13 cellular contexts compared by ENCODE assay signal in the genomic region with DNA sequence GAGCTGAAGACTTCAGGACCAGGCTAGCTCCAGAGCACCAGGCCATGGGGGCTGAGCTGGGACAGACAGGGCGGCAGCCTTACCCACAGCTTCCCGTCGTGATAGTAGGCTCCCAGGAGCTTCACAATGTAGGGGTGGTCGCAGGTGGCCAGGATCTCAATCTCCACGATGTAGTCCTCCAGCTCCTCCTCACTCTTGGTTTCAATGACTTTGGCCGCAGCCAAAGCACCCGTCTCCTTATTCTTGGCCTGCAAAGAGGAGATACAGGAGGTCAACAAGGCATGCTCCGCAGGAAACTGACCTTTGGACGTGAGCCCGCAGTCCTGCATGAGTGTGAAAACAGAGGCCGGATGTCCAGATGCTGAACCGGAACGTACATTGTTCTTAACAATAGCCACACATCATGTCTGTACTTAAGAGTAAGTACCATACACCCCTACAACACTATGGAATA. TPM values are rescaled to one million over a fixed set of nuclear protein-coding genes. Genes with fewer than 3 reads are reported as not detected.
DNase-seq lines count a peak whose midpoint lies in the region; ATAC-seq and TF ChIP-seq lines count a peak whose summit lies in the region.
"Had no signal": no experiment of that assay in that cellular context is flagged by ENCODE, and none has a peak within 500 bp of the region (broad histone marks: within the 10 kb centered on the region; RNA-seq: fewer than 3 reads in every experiment).

No MANE protein-coding gene starts in this region.

- no peak overlapping the region for H3K18ac ChIP-seq in H9 (ENCODE audit: insufficient read length, low read depth, low read length)

- peaks cover 62 to 78% (median 70%) of the 10 kb centered on the region in 11 experiments for H3K36me3 ChIP-seq in BLaER1 treated with 17β-estradiol and CSF1 and Interleukin-3, amounts not matched to agents 10 nM and 100 nM

- H3K27ac ChIP-seq in BLaER1 treated with 17β-estradiol and CSF1 and Interleukin-3, amounts not matched to agents 10 nM and 100 nM = peak overlapping the region; percentile 17 to 66 (median 39); a peak in 16 of 22 replicates
- H3K27ac ChIP-seq in H9 (ENCODE audit: insufficient read length, low read depth, low read length) = no peak overlapping the region

- H2BK20ac ChIP-seq in H9 (ENCODE audit: low read depth, low read length, poor library complexity, severe bottlenecking) = no peak overlapping the region

- no peak overlapping the region; the same call in 1 of the 2 replicates for H3K14ac ChIP-seq in H9 (ENCODE audit: insufficient read depth, low read length)

- no peak overlapping the region for H2AFZ ChIP-seq in H9 (ENCODE audit: low read length)

- DNase-seq in H9 = no peak
- peak; percentile 98 for DNase-seq in dermis blood vessel endothelial cell
- DNase-seq in naive thymus-derived CD8-positive, alpha-beta T cell = no peak
- DNase-seq in foreskin fibroblast = no peak
- no peak for DNase-seq in C1 segment of cervical spinal cord (lab: John Stamatoyannopoulos, UW)
- DNase-seq in NCI-H1092 treated with DMSO at 0.1 percent for 48 hours (lab: John Stamatoyannopoulos, UW) = no peak
- DNase-seq: mammary epithelial cell, NCI-H1417 treated with DMSO at 0.1 percent for 48 hours, NCI-H526, RPMI8226 had no signal

- no peak overlapping the region for H4K5ac ChIP-seq in H9 (ENCODE audit: insufficient read length, low read depth, low read length)

- no peak for ATAC-seq in naive thymus-derived CD8-positive, alpha-beta T cell
- no peak for ATAC-seq in GM19035 (IDR thresholded peaks at IDR 0.05; ENCODE audit: unreplicated experiment)

- no peak overlapping the region for H3K23ac ChIP-seq in H9 (ENCODE audit: insufficient read length, low read depth, low read length)

- peaks cover 0 to 5% (median 2%) of the 10 kb centered on the region in 3 experiments; a peak in 4 of 7 replicates for H3K36me3 Mint-ChIP-seq in H9 (ENCODE audit: insufficient read depth in 1 of 3, low read depth in 3 of 3)
- peaks cover 0 to 79% (median 13%) of the 10 kb centered on the region in 3 donors for H3K36me3 Mint-ChIP-seq in naive thymus-derived CD8-positive, alpha-beta T cell

- no peak overlapping the region for H2BK12ac ChIP-seq in H9 (ENCODE audit: insufficient read length, low read depth, low read length)

- H3K9me3 ChIP-seq in BLaER1 treated with 17β-estradiol and CSF1 and Interleukin-3, amounts not matched to agents 10 nM and 100 nM (replicated peaks in 1 of 11) = 0 out of 22 replicates have a peak, but pooled peaks cover 0 to 7% (median 0%) of the 10 kb centered on the region in 11 experiments
- H3K9me3 ChIP-seq in H9 (ENCODE audit: control insufficient read depth, low read depth, low read length) = no peaks in the 10 kb centered on the region

- H4K91ac ChIP-seq in H9 (ENCODE audit: insufficient read length, low read depth, low read length) = no peak overlapping the region

- H2BK15ac ChIP-seq in H9 (ENCODE audit: low read depth, low read length) = no peak overlapping the region

- H3K23me2 ChIP-seq in H9 (ENCODE audit: insufficient read length, low read depth, low read length, poor library complexity, severe bottlenecking) = peaks cover 3% of the 10 kb centered on the region

- no peaks in the 10 kb centered on the region; a peak in 1 of 5 replicates for H3K9me3 Mint-ChIP-seq in H9
- no peaks in the 10 kb centered on the region for H3K9me3 Mint-ChIP-seq in naive thymus-derived CD8-positive, alpha-beta T cell

- peaks cover 83 to 100% (median 93%) of the 10 kb centered on the region in 10 experiments for H3K4me1 ChIP-seq in BLaER1 treated with 17β-estradiol and CSF1 and Interleukin-3, amounts not matched to agents 10 nM and 100 nM
- no peaks in the 10 kb centered on the region for H3K4me1 ChIP-seq in H9 (ENCODE audit: insufficient read depth, low read length)

- TF ChIP-seq CTCF in H9 (conservative IDR thresholded peaks at IDR 0.05) = no peak
- no peak for TF ChIP-seq CTCF in foreskin fibroblast (IDR thresholded peaks at IDR 0.05; ENCODE audit: low read depth, low read length)

- peaks cover 28 to 83% (median 52%) of the 10 kb centered on the region in 11 experiments for H4K20me1 ChIP-seq in BLaER1 treated with 17β-estradiol and CSF1 and Interleukin-3, amounts not matched to agents 10 nM and 100 nM
- no peaks in the 10 kb centered on the region for H4K20me1 ChIP-seq in H9 (ENCODE audit: control insufficient read depth, insufficient read depth, insufficient read length)

- H3K56ac ChIP-seq in H9 (ENCODE audit: insufficient read length, low read depth, low read length) = no peak overlapping the region

- H3K4me3 ChIP-seq in BLaER1 treated with 17β-estradiol and CSF1 and Interleukin-3, amounts not matched to agents 10 nM and 100 nM = peak overlapping the region in 2 of 10 experiments; percentile 1 to 25; a peak in 2 of 20 replicates
- H3K4me3 ChIP-seq in foreskin fibroblast (ENCODE audit: low read depth in 1 of 2, low read length in 2 of 2) = no peak overlapping the region

- H3K4me3 Mint-ChIP-seq in H9 = no peak overlapping the region
- H3K4me3 Mint-ChIP-seq in naive thymus-derived CD8-positive, alpha-beta T cell = peak overlapping the region in 2 of 10 donors; percentile 0 to 39

- no peak overlapping the region for H2BK5ac ChIP-seq in H9 (ENCODE audit: insufficient read length, low read length)

- H2AK5ac ChIP-seq in H9 (ENCODE audit: insufficient read length, low read length) = no peak overlapping the region

- peaks cover under 1% of the 10 kb centered on the region for H3K79me1 ChIP-seq in H9 (ENCODE audit: insufficient read depth, low read depth, low read length, poor library complexity, severe bottlenecking)

- no peak overlapping the region for H3K4ac ChIP-seq in H9 (ENCODE audit: low read depth, low read length)

- H3K27ac Mint-ChIP-seq in H9 = peak overlapping the region in 2 of 3 experiments; percentile 9 to 84; a peak in 2 of 7 replicates
- peak overlapping the region in 8 of 10 donors; percentile 29 to 88 (median 76) for H3K27ac Mint-ChIP-seq in naive thymus-derived CD8-positive, alpha-beta T cell

- H4K8ac ChIP-seq in H9 (replicated peaks; ENCODE audit: insufficient read length, low read depth, low read length) = no peak overlapping the region

- no peaks in the 10 kb centered on the region for H3K4me1 Mint-ChIP-seq in H9
- H3K4me1 Mint-ChIP-seq in naive thymus-derived CD8-positive, alpha-beta T cell = peaks cover 46 to 86% (median 81%) of the 10 kb centered on the region in 4 donors

- no peaks in the 10 kb centered on the region for H3K79me2 ChIP-seq in H9 (ENCODE audit: insufficient read depth, low read length)

- POLR2A ChIA-PET in naive thymus-derived CD8-positive, alpha-beta T cell (lab: Charles Lee) = interaction anchor here (0.6 to 2.6 kb wide), 7 partner anchors 9 to 1003 kb away, joined by 3 to 14 read pairs (median 4); a partner anchor contains a TSS

- H2BK120ac ChIP-seq in H9 (ENCODE audit: low read depth, low read length, poor library complexity, severe bottlenecking) = no peak overlapping the region

- no CpG with 5 or more reads among the region's 13 CpGs for WGBS in H9 (ENCODE audit: extremely low coverage, insufficient read length, low lambda C conversion rate)

- H3K9ac ChIP-seq in BLaER1 treated with 17β-estradiol and CSF1 and Interleukin-3, amounts not matched to agents 10 nM and 100 nM = peak overlapping the region in 10 of 11 experiments; percentile 3 to 48 (median 22); a peak in 8 of 22 replicates
- peak overlapping the region; percentile 15 for H3K9ac ChIP-seq in H9 (ENCODE audit: extremely low read depth, insufficient read length, low read length)

- no peak overlapping the region for H3T11ph ChIP-seq in H9 (ENCODE audit: low read length)

- no peaks in the 10 kb centered on the region for H3K27me3 Mint-ChIP-seq in H9 (ENCODE audit: low read depth)
- no peaks in the 10 kb centered on the region for H3K27me3 Mint-ChIP-seq in naive thymus-derived CD8-positive, alpha-beta T cell

- H3K27me3 ChIP-seq in BLaER1 treated with 17β-estradiol and CSF1 and Interleukin-3, amounts not matched to agents 10 nM and 100 nM = no peaks in the 10 kb centered on the region
- H3K27me3 ChIP-seq in H9 (ENCODE audit: insufficient read depth, low read length) = no peaks in the 10 kb centered on the region

- H3K4me2 ChIP-seq in BLaER1 treated with 17β-estradiol and CSF1 and Interleukin-3, amounts not matched to agents 10 nM and 100 nM = peak overlapping the region; percentile 58 to 85 (median 74)
- H3K4me2 ChIP-seq in H9 (ENCODE audit: insufficient read depth, insufficient read length, low read length) = no peak overlapping the region

RNA-seq across cellular contexts. Expression of a gene that starts 31.5 kb away (rescaled TPM):
- total RNA-seq in H9 (2021) (14.6 and 16.3 TPM in 2 replicates), dermis blood vessel endothelial cell (56.0 and 61.8 TPM in 2 replicates)
- total RNA-seq in naive thymus-derived CD8-positive, alpha-beta T cell = 100 to 1,000 TPM; 351 to 360 TPM
- 100 to 1,000 TPM in 1 of 3 donors, 10 to 100 TPM in 2; 44.6 to 128 (median 62.1) TPM for polyA plus RNA-seq in naive thymus-derived CD8-positive, alpha-beta T cell

RNA-seq across cellular contexts. Expression of a gene that starts 37.4 kb away (rescaled TPM):
- total RNA-seq in H9 (2021) = not detected in 2 replicates
- not detected in 2 replicates for total RNA-seq in dermis blood vessel endothelial cell
- not detected for total RNA-seq in naive thymus-derived CD8-positive, alpha-beta T cell
- polyA plus RNA-seq in naive thymus-derived CD8-positive, alpha-beta T cell = not detected
- total RNA-seq: mammary epithelial cell had no signal
- polyA plus RNA-seq: BJ, mammary epithelial cell had no signal
